18 cellular contexts compared by ENCODE assay signal in genomic region chr12:12433203-12433731, GRCh38.
DNase-seq lines count a peak whose midpoint lies in the region; ATAC-seq and TF ChIP-seq lines count a peak whose summit lies in the region.
"Had no signal": no experiment of that assay in that cellular context is flagged by ENCODE, and none has a peak within 500 bp of the region (broad histone marks: within the 10 kb centered on the region; RNA-seq: fewer than 3 reads in every experiment).

No MANE protein-coding gene starts in this region.

- H3K9me3 ChIP-seq in PC-3 (ENCODE audit: low read length), result peaks cover 7% of the 10 kb centered on the region; the same call in 1 of the 2 replicates

- intact Hi-C loops in PC-3 (cut with micrococcal nuclease), result loop anchor here (10.0 kb wide), 1 partner anchor 48 kb away; no protein-coding TSS in a partner anchor
- intact Hi-C loops in activated T-helper 1 cell treated with anti-CD3 and anti-CD28 coated beads, Interleukin-12 subunit alpha, Interleukin-12 subunit beta, Interleukin-2, Interleukin-4 antibody, amounts not matched to agents 30 ng/mL and 10 ng/mL and 1 ng/mL, durations not matched to agents 14 hours and 24 hours and 36 hours (cut with micrococcal nuclease), result loop anchor here (5.0 kb wide), 1 partner anchor 36 kb away; no protein-coding TSS in a partner anchor

- H3K27ac ChIP-seq in PC-3 (ENCODE audit: low read length) (peak overlapping the region; percentile 95), epithelial cell of prostate (peak overlapping the region; percentile 42), substantia nigra (ENCODE audit: low read depth, low read length, poor library complexity, severe bottlenecking) (peak overlapping the region; percentile 45), foreskin keratinocyte (no peak overlapping the region)

- no peak overlapping the region for H3K4me3 ChIP-seq in PC-3 (ENCODE audit: low read length)

- POLR2A ChIA-PET in PC-3 (lab: Charles Lee; ENCODE audit: unreplicated experiment), result interaction anchor here (0.6 kb wide), 1 partner anchor 35 kb away, joined by 7 read pairs; no protein-coding TSS in a partner anchor

- CTCF ChIA-PET in activated CD8-positive, alpha-beta memory T cell treated with anti-CD3 and anti-CD28 coated beads, Interleukin-2, amount 10 ng/mL, durations not matched to agents 7 days and 5 days (lab: Charles Lee), result interaction anchor here (0.6 to 2.1 kb wide), 3 partner anchors 57 to 235 kb away, joined by 3 to 8 read pairs (median 5); no protein-coding TSS in a partner anchor
- CTCF ChIA-PET in PC-3 (lab: Charles Lee), result no interaction called here

- H3K9ac ChIP-seq in PC-3 (ENCODE audit: low read length), result peak overlapping the region; percentile 6; the same call in 1 of the 2 replicates

- H3K27me3 ChIP-seq in PC-3 (ENCODE audit: low read length) (no peaks in the 10 kb centered on the region), foreskin keratinocyte (no peaks in the 10 kb centered on the region)

- H3F3A ChIP-seq in PC-3 (ENCODE audit: low read length, unreplicated experiment), result no peaks in the 10 kb centered on the region

- peaks cover 75% of the 10 kb centered on the region for H3K4me1 Mint-ChIP-seq in activated CD8-positive, alpha-beta memory T cell treated with anti-CD3 and anti-CD28 coated beads, Interleukin-2, amount 10 ng/mL, durations not matched to agents 7 days and 5 days
- H3K4me1 Mint-ChIP-seq in activated T-helper 1 cell treated with anti-CD3 and anti-CD28 coated beads, Interleukin-12 subunit alpha, Interleukin-12 subunit beta, Interleukin-2, Interleukin-4 antibody, amounts not matched to agents 30 ng/mL and 10 ng/mL and 1 ng/mL, durations not matched to agents 14 hours and 24 hours and 36 hours (ENCODE audit: low read depth), result peaks cover 40% of the 10 kb centered on the region
- peaks cover 9% of the 10 kb centered on the region for H3K4me1 Mint-ChIP-seq in nephron progenitor cell

- TF ChIP-seq CTCF in PC-3 (conservative IDR thresholded peaks at IDR 0.05; ENCODE audit: low read depth, low read length) (no peak), foreskin keratinocyte (conservative IDR thresholded peaks at IDR 0.05) (no peak), nephron progenitor cell (IDR thresholded peaks at IDR 0.05) (no peak)

- peaks cover 5% of the 10 kb centered on the region for H3K9me3 Mint-ChIP-seq in activated CD8-positive, alpha-beta memory T cell treated with anti-CD3 and anti-CD28 coated beads, Interleukin-2, amount 10 ng/mL, durations not matched to agents 7 days and 5 days (ENCODE audit: low read depth)
- H3K9me3 Mint-ChIP-seq in activated T-helper 1 cell treated with anti-CD3 and anti-CD28 coated beads, Interleukin-12 subunit alpha, Interleukin-12 subunit beta, Interleukin-2, Interleukin-4 antibody, amounts not matched to agents 30 ng/mL and 10 ng/mL and 1 ng/mL, durations not matched to agents 14 hours and 24 hours and 36 hours, result peaks cover 10% of the 10 kb centered on the region
- H3K9me3 Mint-ChIP-seq in nephron progenitor cell, result peaks cover 6% of the 10 kb centered on the region

- DNase-seq in activated CD8-positive, alpha-beta memory T cell treated with anti-CD3 and anti-CD28 coated beads, Interleukin-2, amount 10 ng/mL, durations not matched to agents 7 days and 5 days, result no peak
- no peak for DNase-seq in activated CD8-positive, alpha-beta memory T cell treated with anti-CD3 and anti-CD28 coated beads, Interleukin-2, amount 50 U/mL, for 4 hours
- no peak for DNase-seq in PC-3
- no peak for DNase-seq in epithelial cell of prostate (ENCODE audit: low read depth, low spot score)
- DNase-seq in substantia nigra (lab: John Stamatoyannopoulos, UW), result no peak
- no peak for DNase-seq in foreskin keratinocyte
- DNase-seq in activated T-helper 1 cell treated with anti-CD3 and anti-CD28 coated beads, Interleukin-12 subunit alpha, Interleukin-12 subunit beta, Interleukin-2, Interleukin-4 antibody, amounts not matched to agents 30 ng/mL and 10 ng/mL and 1 ng/mL, durations not matched to agents 14 hours and 24 hours and 36 hours (ENCODE audit: low spot score), result no peak
- no peak for DNase-seq in nephron progenitor cell
- DNase-seq: activated effector memory CD4-positive, alpha-beta T cell treated with Interleukin-2 at 50 U/mL for 16 hours; erythroblast; KBM-7; mesendoderm; naive thymus-derived CD8-positive, alpha-beta T cell; NCI-H510A; small intestine; stimulated activated CD4-positive, alpha-beta T cell treated with anti-CD3 and anti-CD28 coated beads, Interleukin-4, amount 100 ng/mL, for 24 hours; SW 1271 had no signal

- peak; percentile 7 for ATAC-seq in activated CD8-positive, alpha-beta memory T cell treated with anti-CD3 and anti-CD28 coated beads, Interleukin-2, amount 10 ng/mL, durations not matched to agents 7 days and 5 days
- ATAC-seq in PC-3 (no peak), foreskin keratinocyte (no peak)
- ATAC-seq: naive thymus-derived CD8-positive, alpha-beta T cell had no signal

- no peak overlapping the region for H2AFZ ChIP-seq in PC-3 (ENCODE audit: low read length)

- peaks cover 16% of the 10 kb centered on the region for H3K36me3 ChIP-seq in PC-3 (ENCODE audit: low read depth, low read length)

- H3K4me3 Mint-ChIP-seq in activated CD8-positive, alpha-beta memory T cell treated with anti-CD3 and anti-CD28 coated beads, Interleukin-2, amount 10 ng/mL, durations not matched to agents 7 days and 5 days, result no peak overlapping the region
- no peak overlapping the region for H3K4me3 Mint-ChIP-seq in activated T-helper 1 cell treated with anti-CD3 and anti-CD28 coated beads, Interleukin-12 subunit alpha, Interleukin-12 subunit beta, Interleukin-2, Interleukin-4 antibody, amounts not matched to agents 30 ng/mL and 10 ng/mL and 1 ng/mL, durations not matched to agents 14 hours and 24 hours and 36 hours
- H3K4me3 Mint-ChIP-seq in nephron progenitor cell, result no peak overlapping the region
- H3K4me3 Mint-ChIP-seq: naive thymus-derived CD8-positive, alpha-beta T cell had no signal

- no peaks in the 10 kb centered on the region for H3K9me2 ChIP-seq in PC-3 (replicated peaks; ENCODE audit: low read length)

- H3K27me3 Mint-ChIP-seq in activated CD8-positive, alpha-beta memory T cell treated with anti-CD3 and anti-CD28 coated beads, Interleukin-2, amount 10 ng/mL, durations not matched to agents 7 days and 5 days, result no peaks in the 10 kb centered on the region
- H3K27me3 Mint-ChIP-seq in activated T-helper 1 cell treated with anti-CD3 and anti-CD28 coated beads, Interleukin-12 subunit alpha, Interleukin-12 subunit beta, Interleukin-2, Interleukin-4 antibody, amounts not matched to agents 30 ng/mL and 10 ng/mL and 1 ng/mL, durations not matched to agents 14 hours and 24 hours and 36 hours (ENCODE audit: insufficient read depth), result no peaks in the 10 kb centered on the region
- H3K27me3 Mint-ChIP-seq in nephron progenitor cell (ENCODE audit: low read depth, poor library complexity), result peaks cover 3% of the 10 kb centered on the region
- H3K27me3 Mint-ChIP-seq: naive thymus-derived CD8-positive, alpha-beta T cell; progenitor cell of endocrine pancreas had no signal

- H4K20me1 ChIP-seq in PC-3 (ENCODE audit: low read length), result no peaks in the 10 kb centered on the region

- H3K4me2 ChIP-seq in PC-3 (ENCODE audit: low read length), result 0 out of 2 replicates have a peak overlapping the region, but pooled peaks have one; percentile 17

- H3K79me2 ChIP-seq in PC-3 (ENCODE audit: low read length), result no peaks in the 10 kb centered on the region

- no TSS peak for BruUV-seq in PC-3 (replicated peaks; lab: Mats Ljungman, UMichigan)

- peak overlapping the region; percentile 58 for H3K27ac Mint-ChIP-seq in activated CD8-positive, alpha-beta memory T cell treated with anti-CD3 and anti-CD28 coated beads, Interleukin-2, amount 10 ng/mL, durations not matched to agents 7 days and 5 days
- H3K27ac Mint-ChIP-seq in activated T-helper 1 cell treated with anti-CD3 and anti-CD28 coated beads, Interleukin-12 subunit alpha, Interleukin-12 subunit beta, Interleukin-2, Interleukin-4 antibody, amounts not matched to agents 30 ng/mL and 10 ng/mL and 1 ng/mL, durations not matched to agents 14 hours and 24 hours and 36 hours, result no peak overlapping the region
- H3K27ac Mint-ChIP-seq in nephron progenitor cell, result no peak overlapping the region
- H3K27ac Mint-ChIP-seq: progenitor cell of endocrine pancreas had no signal

- peaks cover 33% of the 10 kb centered on the region for H3K36me3 Mint-ChIP-seq in activated CD8-positive, alpha-beta memory T cell treated with anti-CD3 and anti-CD28 coated beads, Interleukin-2, amount 10 ng/mL, durations not matched to agents 7 days and 5 days
- peaks cover 21% of the 10 kb centered on the region for H3K36me3 Mint-ChIP-seq in activated T-helper 1 cell treated with anti-CD3 and anti-CD28 coated beads, Interleukin-12 subunit alpha, Interleukin-12 subunit beta, Interleukin-2, Interleukin-4 antibody, amounts not matched to agents 30 ng/mL and 10 ng/mL and 1 ng/mL, durations not matched to agents 14 hours and 24 hours and 36 hours (ENCODE audit: low read depth)
- H3K36me3 Mint-ChIP-seq in nephron progenitor cell (ENCODE audit: low read depth), result peaks cover 19% of the 10 kb centered on the region

- H3K4me1 ChIP-seq in PC-3 (ENCODE audit: insufficient read depth, low read length) (peaks cover 55% of the 10 kb centered on the region), foreskin keratinocyte (peaks cover 35% of the 10 kb centered on the region)
